ENCODE assay signal across 8 cellular contexts in genomic region chr10:62803993-62804383, GRCh38. TPM values are rescaled to one million over a fixed set of nuclear protein-coding genes. Genes with fewer than 3 reads are reported as not detected.
A peak's percentile ranks its signal among the peaks of the same experiment; 100 is the strongest.
DNase-seq lines count a peak whose midpoint lies in the region; ATAC-seq, FAIRE-seq and TF ChIP-seq lines count a peak whose summit lies in the region.

No MANE protein-coding gene starts in this region.

- no peak for TF ChIP-seq RAD21 in H1 (IDR thresholded peaks at IDR 0.05 in 1 of 2, conservative IDR thresholded peaks at IDR 0.05 in 1 of 2; ENCODE audit: low read depth in 2 of 2, low read length in 2 of 2)

- peak overlapping the region; percentile 93 for H3K4ac ChIP-seq in H1 (replicated peaks; ENCODE audit: insufficient read length, low read depth, low read length)

- FAIRE-seq in H1 (lab: Jason Lieb, UNC), result no peak

- no peak overlapping the region for H2AK5ac ChIP-seq in H1 (ENCODE audit: low read depth, low read length)

- H3K14ac ChIP-seq in H1 (ENCODE audit: insufficient read length), result no peak overlapping the region

- no peak for TF ChIP-seq EP300 in H1 (IDR thresholded peaks at IDR 0.05; ENCODE audit: borderline replicate concordance in 1 of 2, low read depth in 2 of 2, low read length in 2 of 2)

- peak overlapping the region; percentile 94 for H2BK5ac ChIP-seq in H1 (ENCODE audit: low read depth, low read length)

- no peak overlapping the region for H2BK120ac ChIP-seq in H1 (replicated peaks; ENCODE audit: low read depth, low read length)

- no peak overlapping the region for H2BK15ac ChIP-seq in H1 (ENCODE audit: low read length)

- H3K79me1 ChIP-seq in H1 (ENCODE audit: low read depth, low read length), result no peaks in the 10 kb centered on the region

- no peaks in the 10 kb centered on the region for H3F3A ChIP-seq in MM.1S (ENCODE audit: insufficient read depth, low read length)

- peak overlapping the region; percentile 77 for H3K9ac ChIP-seq in MM.1S (ENCODE audit: low read length)
- H3K9ac ChIP-seq in H1 (replicated peaks in 1 of 4; ENCODE audit: extremely low read depth in 1 of 4, low read depth in 3 of 4, low read length in 3 of 4), result peak overlapping the region in 3 of 4 experiments; percentile 66 to 88 (median 88); a peak in 6 of 7 replicates

- 33% methylated on average over 10 of the region's 10 CpGs; no CpG with 5 or more reads in 1 of the 2 experiments for WGBS in H1 (ENCODE audit: extremely low coverage in 1 of 2, insufficient coverage in 1 of 2, insufficient read length in 1 of 2, insufficient replicate concordance in 2 of 2, low coverage in 1 of 2, low lambda C conversion rate in 2 of 2, missing lambda C conversion rate in 1 of 2), 2 experiments

- no peak overlapping the region for H2BK12ac ChIP-seq in H1 (ENCODE audit: low read depth, low read length)

- H3K4me2 ChIP-seq in MM.1S (ENCODE audit: low read depth, low read length) (peak overlapping the region; percentile 99), H1 (ENCODE audit: insufficient read depth in 1 of 2, low read depth in 2 of 2, low read length in 2 of 2) (peak overlapping the region; percentile 74 to 96)

- H4K20me1 ChIP-seq in MM.1S (ENCODE audit: insufficient read depth, low read length) (peaks cover 7% of the 10 kb centered on the region; the same call in 1 of the 2 replicates), H1 (replicated peaks in 1 of 2; ENCODE audit: control insufficient read depth in 1 of 2, insufficient read depth in 2 of 2, low read length in 2 of 2) (peaks cover 14% of the 10 kb centered on the region in 2 experiments)

- TF ChIP-seq CTCF in MM.1S (IDR thresholded peaks at IDR 0.05; ENCODE audit: low read length) (no peak), H1 (IDR thresholded peaks at IDR 0.05; ENCODE audit: control extremely low read depth in 1 of 3, insufficient read depth in 1 of 3, low read depth in 1 of 3, low read length in 3 of 3) (no peak; a peak in 1 of 4 replicates)

- no peak for TF ChIP-seq POLR2A in H1 (IDR thresholded peaks at IDR 0.05; ENCODE audit: control extremely low read depth in 1 of 2, low read depth in 2 of 2, low read length in 2 of 2)

- H3K56ac ChIP-seq in H1 (replicated peaks; ENCODE audit: insufficient read length, low read depth, low read length), result no peak overlapping the region

- peak overlapping the region; percentile 83 for H4K91ac ChIP-seq in H1 (replicated peaks; ENCODE audit: insufficient read length, low read length)

- 0 out of 2 replicates have a peak, but pooled peaks cover 4% of the 10 kb centered on the region for H3K36me3 ChIP-seq in MM.1S (replicated peaks; ENCODE audit: insufficient read depth, low read length)
- H3K36me3 ChIP-seq in H1 (ENCODE audit: control insufficient read depth in 2 of 4, insufficient read depth in 4 of 4, low read length in 3 of 4), result no peaks in the 10 kb centered on the region; a peak in 1 of 8 replicates
- no peaks in the 10 kb centered on the region for H3K36me3 ChIP-seq in neuron (ENCODE audit: insufficient read depth, low read length)

- ATAC-seq in GM19438 (IDR thresholded peaks at IDR 0.05; ENCODE audit: low read depth, unreplicated experiment) (peak; percentile 1), GM21360 (IDR thresholded peaks at IDR 0.05; ENCODE audit: unreplicated experiment) (no peak)

- H4K8ac ChIP-seq in H1 (ENCODE audit: extremely low read depth, insufficient read depth, low read length), result peak overlapping the region; percentile 96; the same call in 1 of the 2 replicates

- H3K27ac ChIP-seq in MM.1S (ENCODE audit: low read length) (peak overlapping the region; percentile 76; the same call in 1 of the 2 replicates), H1 (ENCODE audit: low read depth, low read length) (peak overlapping the region; percentile 83)

- no peaks in the 10 kb centered on the region for H3K9me2 ChIP-seq in MM.1S (replicated peaks; ENCODE audit: insufficient read depth, low read length)

- DNase-seq in MM.1S (no peak), H1 (ENCODE audit: low read depth in 1 of 2, low spot score in 2 of 2) (no peak), AML-193 (lab: John Stamatoyannopoulos, UW) (no peak), NCI-H226 (no peak)
- no peak for DNase-seq in activated CD8-positive, alpha-beta memory T cell treated with anti-CD3 and anti-CD28 coated beads, Interleukin-2, amount 50 U/mL, for 48 hours

- H3K79me2 ChIP-seq in MM.1S (ENCODE audit: low read length), result peaks cover 42% of the 10 kb centered on the region
- H3K79me2 ChIP-seq in H1 (ENCODE audit: control insufficient read depth in 1 of 2, insufficient read depth in 2 of 2, low read length in 2 of 2), result peaks cover 7 to 34% of the 10 kb centered on the region in 2 experiments; a peak in 3 of 4 replicates

- no peaks in the 10 kb centered on the region for H3K9me3 ChIP-seq in MM.1S (replicated peaks; ENCODE audit: insufficient read depth, low read length)
- no peaks in the 10 kb centered on the region for H3K9me3 ChIP-seq in H1 (ENCODE audit: insufficient read depth in 2 of 2, low read depth in 1 of 2, low read length in 1 of 2)
- no peaks in the 10 kb centered on the region for H3K9me3 ChIP-seq in neuron (ENCODE audit: low read length)

- CTCF ChIA-PET in H1 (lab: Charles Lee; ENCODE audit: partially characterized antibody), result interaction anchor here (0.8 to 2.6 kb wide), 6 partner anchors 12 to 328 kb away, joined by 3 to 15 read pairs (median 4); partner anchors contain the start of gene EGR2

- POLR2A ChIA-PET in H1 (lab: Charles Lee; ENCODE audit: partially characterized antibody), result interaction anchor here (0.6 to 6.2 kb wide), 10 partner anchors 12 to 457 kb away, joined by 3 to 99 read pairs (median 4); partner anchors contain the start of genes EGR2 and NRBF2

- H3K27me3 ChIP-seq in MM.1S (replicated peaks; ENCODE audit: insufficient read depth, low read length) (no peaks in the 10 kb centered on the region), H1 (replicated peaks in 1 of 4; ENCODE audit: control insufficient read depth in 3 of 4, extremely low read depth in 1 of 4, insufficient read depth in 3 of 4, low read length in 3 of 4) (no peaks in the 10 kb centered on the region), neuron (ENCODE audit: insufficient read depth, low read length) (no peaks in the 10 kb centered on the region)

- peak overlapping the region; percentile 97 for H2AFZ ChIP-seq in MM.1S (ENCODE audit: low read length)
- H2AFZ ChIP-seq in H1 (ENCODE audit: low read length), result peak overlapping the region; percentile 38
- peak overlapping the region; percentile 87 for H2AFZ ChIP-seq in neuron (ENCODE audit: low read depth, low read length)

- H3K23me2 ChIP-seq in H1 (ENCODE audit: low read depth, low read length), result peaks cover 6% of the 10 kb centered on the region; the same call in 1 of the 2 replicates

- peak overlapping the region; percentile 94 for H3K4me3 ChIP-seq in MM.1S (ENCODE audit: low read length)
- peak overlapping the region; percentile 78 to 91 (median 88) for H3K4me3 ChIP-seq in H1 (ENCODE audit: extremely low read depth in 1 of 4, insufficient read depth in 2 of 4, low read depth in 3 of 4, low read length in 4 of 4)
- H3K4me3 ChIP-seq in neuron (ENCODE audit: low read length), result peak overlapping the region; percentile 61

- no peak overlapping the region for H2BK20ac ChIP-seq in H1 (ENCODE audit: low read length)

- H3K4me1 ChIP-seq in MM.1S (ENCODE audit: low read length) (peaks cover 19% of the 10 kb centered on the region), H1 (replicated peaks in 1 of 4; ENCODE audit: control insufficient read depth in 3 of 4, insufficient read depth in 4 of 4, low read length in 3 of 4) (peaks cover 3 to 6% (median 4%) of the 10 kb centered on the region in 4 experiments; a peak in 4 of 7 replicates), neuron (ENCODE audit: insufficient read depth, low read length) (peaks cover 34% of the 10 kb centered on the region)

- peak overlapping the region; percentile 84 for H4K5ac ChIP-seq in H1 (ENCODE audit: insufficient read length, low read depth, low read length)

- H3K23ac ChIP-seq in H1 (ENCODE audit: insufficient read length), result no peak overlapping the region

- peak overlapping the region; percentile 94 for H3K18ac ChIP-seq in H1 (ENCODE audit: extremely low read depth, low read length)

TF ChIP-seq in H1, 55 proteins besides CTCF, POLR2A, EP300 and RAD21 (continues in another document):
- TF ChIP-seq YY1 (IDR thresholded peaks at IDR 0.05; ENCODE audit: low read depth, low read length) (peak; percentile 53; the same call in 1 of the 2 replicates), GABPA (IDR thresholded peaks at IDR 0.05; ENCODE audit: borderline replicate concordance, insufficient read depth, low read length) (no peak), SP2 (IDR thresholded peaks at IDR 0.05; ENCODE audit: low read length) (no peak), SAP30 (IDR thresholded peaks at IDR 0.05; ENCODE audit: insufficient read depth, insufficient replicate concordance, low read length) (peak; percentile 80), MAX (IDR thresholded peaks at IDR 0.05) (no peak), CREB1 (IDR thresholded peaks at IDR 0.05) (no peak)

RNA-seq across cellular contexts. Expression of gene ADO, which starts 0.5 kb away (rescaled TPM):
- 27.9 and 29.2 TPM in 2 replicates for total RNA-seq in H1 (2021; fragmentation: NEBNext Ultra II Directional; extraction: Animal tissue kit (Norgen Biotek cat#: 25700))
- polyA plus RNA-seq in H1 (2011; rRNA removed), result 18.7 and 23.7 TPM in 2 replicates
- 18.5 TPM for polyA plus RNA-seq in H1 (2011; cell fraction: cytosol; rRNA removed)
- polyA plus RNA-seq in H1 (2011; cell fraction: nucleus; rRNA removed), result 14.2 TPM
- polyA plus RNA-seq in H1 (2012, experiment 1 of 2), result 12.0 to 16.6 TPM (median 13.3 TPM) in 4 replicates
- polyA plus RNA-seq in H1 (2012, experiment 2 of 2), result 11.2 TPM
- polyA plus RNA-seq in H1 (2013, experiment 1 of 2), result 20.0 TPM
- 20.1 TPM for polyA plus RNA-seq in H1 (2013, experiment 2 of 2)
- polyA minus RNA-seq in H1 (2011; rRNA and poly(A)+ RNA removed), result 14.0 and 16.9 TPM in 2 replicates
- 20.9 TPM for polyA minus RNA-seq in H1 (2011; cell fraction: cytosol; rRNA and poly(A)+ RNA removed)
- 32.6 TPM for polyA minus RNA-seq in H1 (2011; cell fraction: nucleus; rRNA and poly(A)+ RNA removed)

RNA-seq across cellular contexts. Expression of gene EGR2, which starts 12.2 kb away (rescaled TPM):
- total RNA-seq in H1 (2021; fragmentation: NEBNext Ultra II Directional; extraction: Animal tissue kit (Norgen Biotek cat#: 25700)), result 2.1 and 3.0 TPM in 2 replicates
- 1.3 and 2.4 TPM in 2 replicates for polyA plus RNA-seq in H1 (2011; rRNA removed)
- polyA plus RNA-seq in H1 (2011; cell fraction: cytosol; rRNA removed), result 0.98 TPM
- polyA plus RNA-seq in H1 (2011; cell fraction: nucleus; rRNA removed), result 2.8 TPM
- 0.92 to 1.7 TPM (median 1.3 TPM) in 4 replicates for polyA plus RNA-seq in H1 (2012, experiment 1 of 2)
- 1.3 TPM for polyA plus RNA-seq in H1 (2012, experiment 2 of 2)
- 0.61 TPM for polyA plus RNA-seq in H1 (2013, experiment 1 of 2)
- polyA plus RNA-seq in H1 (2013, experiment 2 of 2), result 0.57 TPM
- 1.8 and 2.3 TPM in 2 replicates for polyA minus RNA-seq in H1 (2011; rRNA and poly(A)+ RNA removed)
- polyA minus RNA-seq in H1 (2011; cell fraction: cytosol; rRNA and poly(A)+ RNA removed), result 0.51 TPM
- 6.1 TPM for polyA minus RNA-seq in H1 (2011; cell fraction: nucleus; rRNA and poly(A)+ RNA removed)

Comparison
In these comparisons a context has a peak if more than half of its experiments do, and no peak if none do; other contexts are left out.
1. H2AFZ ChIP-seq: peak in every context shown above with its lines; median percentile 97 in MM.1S; 87 in neuron; 38 in H1.